ENCODE assay signal across 1 cellular context in the genomic region with DNA sequence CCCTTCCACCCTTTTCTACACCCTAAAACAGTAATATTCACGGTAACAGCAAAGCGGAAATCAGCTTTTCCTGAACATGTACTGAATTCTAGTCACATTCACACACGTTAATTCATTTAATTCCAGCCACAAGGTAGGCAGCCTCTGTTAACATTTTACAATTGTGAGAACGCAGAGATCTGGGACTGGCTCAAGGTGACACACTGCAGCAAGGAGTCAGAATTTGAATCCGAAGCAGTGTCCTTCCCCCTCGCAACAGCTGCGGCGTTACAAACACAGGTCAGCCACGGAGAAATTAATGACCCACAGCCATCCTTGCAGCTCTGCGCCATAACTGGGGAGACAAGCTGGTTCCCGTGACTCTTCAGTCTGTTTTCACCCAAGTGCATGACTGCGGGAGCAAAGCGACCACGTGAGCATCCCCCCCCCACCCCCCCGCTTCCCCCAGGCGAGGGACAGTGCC.
TF ChIP-seq lines count a peak whose summit lies in the region.

No MANE protein-coding gene starts in this region.

TF ChIP-seq in GM12878, 131 proteins besides CTCF, POLR2A, EP300 and RAD21 (continued from another document):
- TF ChIP-seq, protein P1, sequence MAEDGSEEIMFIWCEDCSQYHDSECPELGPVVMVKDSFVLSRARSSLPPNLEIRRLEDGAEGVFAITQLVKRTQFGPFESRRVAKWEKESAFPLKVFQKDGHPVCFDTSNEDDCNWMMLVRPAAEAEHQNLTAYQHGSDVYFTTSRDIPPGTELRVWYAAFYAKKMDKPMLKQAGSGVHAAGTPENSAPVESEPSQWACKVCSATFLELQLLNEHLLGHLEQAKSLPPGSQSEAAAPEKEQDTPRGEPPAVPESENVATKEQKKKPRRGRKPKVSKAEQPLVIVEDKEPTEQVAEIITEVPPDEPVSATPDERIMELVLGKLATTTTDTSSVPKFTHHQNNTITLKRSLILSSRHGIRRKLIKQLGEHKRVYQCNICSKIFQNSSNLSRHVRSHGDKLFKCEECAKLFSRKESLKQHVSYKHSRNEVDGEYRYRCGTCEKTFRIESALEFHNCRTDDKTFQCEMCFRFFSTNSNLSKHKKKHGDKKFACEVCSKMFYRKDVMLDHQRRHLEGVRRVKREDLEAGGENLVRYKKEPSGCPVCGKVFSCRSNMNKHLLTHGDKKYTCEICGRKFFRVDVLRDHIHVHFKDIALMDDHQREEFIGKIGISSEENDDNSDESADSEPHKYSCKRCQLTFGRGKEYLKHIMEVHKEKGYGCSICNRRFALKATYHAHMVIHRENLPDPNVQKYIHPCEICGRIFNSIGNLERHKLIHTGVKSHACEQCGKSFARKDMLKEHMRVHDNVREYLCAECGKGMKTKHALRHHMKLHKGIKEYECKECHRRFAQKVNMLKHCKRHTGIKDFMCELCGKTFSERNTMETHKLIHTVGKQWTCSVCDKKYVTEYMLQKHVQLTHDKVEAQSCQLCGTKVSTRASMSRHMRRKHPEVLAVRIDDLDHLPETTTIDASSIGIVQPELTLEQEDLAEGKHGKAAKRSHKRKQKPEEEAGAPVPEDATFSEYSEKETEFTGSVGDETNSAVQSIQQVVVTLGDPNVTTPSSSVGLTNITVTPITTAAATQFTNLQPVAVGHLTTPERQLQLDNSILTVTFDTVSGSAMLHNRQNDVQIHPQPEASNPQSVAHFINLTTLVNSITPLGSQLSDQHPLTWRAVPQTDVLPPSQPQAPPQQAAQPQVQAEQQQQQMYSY (CRISPR knock-in tag; IDR thresholded peaks at IDR 0.05) = no peak
- TF ChIP-seq JUND (IDR thresholded peaks at IDR 0.05; ENCODE audit: low read depth, low read length) = no peak
- no peak for TF ChIP-seq ZNF622 (IDR thresholded peaks at IDR 0.05)
- TF ChIP-seq HCFC1 (IDR thresholded peaks at IDR 0.05; ENCODE audit: low read length) = no peak
- no peak for TF ChIP-seq MTA3 (IDR thresholded peaks at IDR 0.05; ENCODE audit: borderline replicate concordance, low read length)
- TF ChIP-seq WRNIP1 (IDR thresholded peaks at IDR 0.05; ENCODE audit: borderline replicate concordance, low read depth, low read length) = no peak
- no peak for TF ChIP-seq SMARCA5 (IDR thresholded peaks at IDR 0.05)
- TF ChIP-seq SPI1 (IDR thresholded peaks at IDR 0.05; ENCODE audit: borderline replicate concordance, insufficient read depth, low read depth, low read length) = no peak
- TF ChIP-seq RB1 (IDR thresholded peaks at IDR 0.05; ENCODE audit: borderline replicate concordance) = no peak
- no peak for TF ChIP-seq NFIC (IDR thresholded peaks at IDR 0.05; ENCODE audit: low read depth, low read length)
- TF ChIP-seq, protein P2, sequence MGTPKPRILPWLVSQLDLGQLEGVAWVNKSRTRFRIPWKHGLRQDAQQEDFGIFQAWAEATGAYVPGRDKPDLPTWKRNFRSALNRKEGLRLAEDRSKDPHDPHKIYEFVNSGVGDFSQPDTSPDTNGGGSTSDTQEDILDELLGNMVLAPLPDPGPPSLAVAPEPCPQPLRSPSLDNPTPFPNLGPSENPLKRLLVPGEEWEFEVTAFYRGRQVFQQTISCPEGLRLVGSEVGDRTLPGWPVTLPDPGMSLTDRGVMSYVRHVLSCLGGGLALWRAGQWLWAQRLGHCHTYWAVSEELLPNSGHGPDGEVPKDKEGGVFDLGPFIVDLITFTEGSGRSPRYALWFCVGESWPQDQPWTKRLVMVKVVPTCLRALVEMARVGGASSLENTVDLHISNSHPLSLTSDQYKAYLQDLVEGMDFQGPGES (IDR thresholded peaks at IDR 0.05) = no peak
- TF ChIP-seq ZNF24 (IDR thresholded peaks at IDR 0.05) = no peak
- TF ChIP-seq TAF1 (IDR thresholded peaks at IDR 0.05; ENCODE audit: borderline replicate concordance, low read depth, low read length) = no peak
- no peak for TF ChIP-seq CBX3 (IDR thresholded peaks at IDR 0.05; ENCODE audit: borderline replicate concordance, low read depth)
- no peak for TF ChIP-seq KDM1A (IDR thresholded peaks at IDR 0.05; ENCODE audit: borderline replicate concordance)
- TF ChIP-seq FOXK2 (IDR thresholded peaks at IDR 0.05) = no peak
- TF ChIP-seq, protein P3, sequence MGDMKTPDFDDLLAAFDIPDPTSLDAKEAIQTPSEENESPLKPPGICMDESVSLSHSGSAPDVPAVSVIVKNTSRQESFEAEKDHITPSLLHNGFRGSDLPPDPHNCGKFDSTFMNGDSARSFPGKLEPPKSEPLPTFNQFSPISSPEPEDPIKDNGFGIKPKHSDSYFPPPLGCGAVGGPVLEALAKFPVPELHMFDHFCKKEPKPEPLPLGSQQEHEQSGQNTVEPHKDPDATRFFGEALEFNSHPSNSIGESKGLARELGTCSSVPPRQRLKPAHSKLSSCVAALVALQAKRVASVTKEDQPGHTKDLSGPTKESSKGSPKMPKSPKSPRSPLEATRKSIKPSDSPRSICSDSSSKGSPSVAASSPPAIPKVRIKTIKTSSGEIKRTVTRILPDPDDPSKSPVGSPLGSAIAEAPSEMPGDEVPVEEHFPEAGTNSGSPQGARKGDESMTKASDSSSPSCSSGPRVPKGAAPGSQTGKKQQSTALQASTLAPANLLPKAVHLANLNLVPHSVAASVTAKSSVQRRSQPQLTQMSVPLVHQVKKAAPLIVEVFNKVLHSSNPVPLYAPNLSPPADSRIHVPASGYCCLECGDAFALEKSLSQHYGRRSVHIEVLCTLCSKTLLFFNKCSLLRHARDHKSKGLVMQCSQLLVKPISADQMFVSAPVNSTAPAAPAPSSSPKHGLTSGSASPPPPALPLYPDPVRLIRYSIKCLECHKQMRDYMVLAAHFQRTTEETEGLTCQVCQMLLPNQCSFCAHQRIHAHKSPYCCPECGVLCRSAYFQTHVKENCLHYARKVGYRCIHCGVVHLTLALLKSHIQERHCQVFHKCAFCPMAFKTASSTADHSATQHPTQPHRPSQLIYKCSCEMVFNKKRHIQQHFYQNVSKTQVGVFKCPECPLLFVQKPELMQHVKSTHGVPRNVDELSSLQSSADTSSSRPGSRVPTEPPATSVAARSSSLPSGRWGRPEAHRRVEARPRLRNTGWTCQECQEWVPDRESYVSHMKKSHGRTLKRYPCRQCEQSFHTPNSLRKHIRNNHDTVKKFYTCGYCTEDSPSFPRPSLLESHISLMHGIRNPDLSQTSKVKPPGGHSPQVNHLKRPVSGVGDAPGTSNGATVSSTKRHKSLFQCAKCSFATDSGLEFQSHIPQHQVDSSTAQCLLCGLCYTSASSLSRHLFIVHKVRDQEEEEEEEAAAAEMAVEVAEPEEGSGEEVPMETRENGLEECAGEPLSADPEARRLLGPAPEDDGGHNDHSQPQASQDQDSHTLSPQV (IDR thresholded peaks at IDR 0.05) = no peak
- TF ChIP-seq EED (IDR thresholded peaks at IDR 0.05; ENCODE audit: low read depth) = no peak
TF ChIP-seq in GM12878: peak in this region for 8.
